Comparison of ENCODE assay signal across 8 cellular contexts in genomic region chr6:145813285-145814034, GRCh38. TPM values are rescaled to one million over a fixed set of nuclear protein-coding genes. Genes with fewer than 3 reads are reported as not detected.
DNase-seq lines count a peak whose midpoint lies in the region; ATAC-seq and TF ChIP-seq lines count a peak whose summit lies in the region.

No MANE protein-coding gene starts in this region.

- H3K27me3 ChIP-seq in CD4-positive, CD25-positive, alpha-beta regulatory T cell (ENCODE audit: control insufficient read depth, insufficient read depth, low read length): no peaks in the 10 kb centered on the region
- H3K27me3 ChIP-seq in GM23248 (replicated peaks; ENCODE audit: insufficient read depth) (no peaks in the 10 kb centered on the region), PC-3 (ENCODE audit: low read length) (no peaks in the 10 kb centered on the region)

- peaks cover 32% of the 10 kb centered on the region for H3K4me1 ChIP-seq in CD4-positive, CD25-positive, alpha-beta regulatory T cell (ENCODE audit: control insufficient read depth, insufficient read depth, low read length, poor library complexity, severe bottlenecking)
- peaks cover 48% of the 10 kb centered on the region for H3K4me1 ChIP-seq in GM23248 (ENCODE audit: insufficient read depth)
- peaks cover 33% of the 10 kb centered on the region for H3K4me1 ChIP-seq in PC-3 (ENCODE audit: insufficient read depth, low read length)

- in situ Hi-C loops in GM23248 (cut with MboI): no loop called here

- H3K4me1 Mint-ChIP-seq in CD4-positive, CD25-positive, alpha-beta regulatory T cell: peaks cover 40 to 65% (median 55%) of the 10 kb centered on the region in 4 donors

- H2AFZ ChIP-seq in GM23248 (peak overlapping the region; percentile 99), PC-3 (ENCODE audit: low read length) (peak overlapping the region; percentile 56; the same call in 1 of the 2 replicates)

- H4K20me1 ChIP-seq in GM23248 (ENCODE audit: insufficient read depth) (peaks cover 3% of the 10 kb centered on the region; the same call in 1 of the 2 replicates), PC-3 (ENCODE audit: low read length) (peaks cover 34% of the 10 kb centered on the region)

- peak overlapping the region; percentile 97 for H3K4me2 ChIP-seq in GM23248 (ENCODE audit: unreplicated experiment)
- peak overlapping the region; percentile 98 for H3K4me2 ChIP-seq in PC-3 (ENCODE audit: low read length)

- TSS peak; percentile 46 for BruUV-seq in PC-3 (replicated peaks; lab: Mats Ljungman, UMichigan)

- intact Hi-C loops in PC-3 (cut with micrococcal nuclease): loop anchor here (1.0 to 2.0 kb wide), 2 partner anchors 73 to 79 kb away; partner anchors contain the start of gene EPM2A

- POLR2A ChIA-PET in PC-3 (lab: Charles Lee; ENCODE audit: unreplicated experiment): no interaction called here

- H3K9me2 ChIP-seq in GM23248 (ENCODE audit: insufficient read depth) (no peaks in the 10 kb centered on the region), PC-3 (replicated peaks; ENCODE audit: low read length) (no peaks in the 10 kb centered on the region)

- H3K79me2 ChIP-seq in GM23248 (ENCODE audit: insufficient read depth) (peaks cover 68% of the 10 kb centered on the region), PC-3 (ENCODE audit: low read length) (peaks cover 57% of the 10 kb centered on the region)

- H3K4me3 ChIP-seq in CD4-positive, CD25-positive, alpha-beta regulatory T cell (ENCODE audit: low read depth, low read length): peak overlapping the region; percentile 92
- H3K4me3 ChIP-seq in GM23248 (peak overlapping the region; percentile 92), PC-3 (ENCODE audit: low read length) (peak overlapping the region; percentile 82)

- no peaks in the 10 kb centered on the region for H3K36me3 Mint-ChIP-seq in CD4-positive, CD25-positive, alpha-beta regulatory T cell

- H3K9ac ChIP-seq in GM23248 (peak overlapping the region; percentile 90), PC-3 (ENCODE audit: low read length) (peak overlapping the region; percentile 79)

- no peak for ATAC-seq in CD4-positive, CD25-positive, alpha-beta regulatory T cell (ENCODE audit: low read depth in 2 of 2)
- ATAC-seq in PC-3: peak; percentile 45

- no peaks in the 10 kb centered on the region for H3K9me3 ChIP-seq in CD4-positive, CD25-positive, alpha-beta regulatory T cell (ENCODE audit: control insufficient read depth in 2 of 2, low read length in 2 of 2)
- no peaks in the 10 kb centered on the region for H3K9me3 ChIP-seq in GM23248 (ENCODE audit: low read depth)
- no peaks in the 10 kb centered on the region for H3K9me3 ChIP-seq in PC-3 (ENCODE audit: low read length)

- peak overlapping the region; percentile 52 to 77 (median 71) for H3K27ac Mint-ChIP-seq in CD4-positive, CD25-positive, alpha-beta regulatory T cell

- peak overlapping the region; percentile 81 to 96 (median 88) for H3K4me3 Mint-ChIP-seq in CD4-positive, CD25-positive, alpha-beta regulatory T cell

- H3F3A ChIP-seq in GM23248 (ENCODE audit: insufficient read depth): peaks cover 19% of the 10 kb centered on the region
- H3F3A ChIP-seq in PC-3 (ENCODE audit: low read length, unreplicated experiment): no peaks in the 10 kb centered on the region

- H3K9me3 Mint-ChIP-seq in CD4-positive, CD25-positive, alpha-beta regulatory T cell: peaks cover 0 to under 1% (median 0%) of the 10 kb centered on the region in 7 donors

- peak in 2 of 3 donors; percentile 1 to 20 for DNase-seq in CD4-positive, CD25-positive, alpha-beta regulatory T cell
- DNase-seq in GM23248: peak; percentile 86
- peak; percentile 72 for DNase-seq in PC-3
- DNase-seq in dedifferentiated amniotic fluid mesenchymal stem cell (ENCODE audit: extremely low spot score): peak; percentile 52
- DNase-seq in midbrain (lab: John Stamatoyannopoulos, UW): peak; percentile 28
- no peak for DNase-seq in ecto neural progenitor cell (ENCODE audit: low spot score)
- no peak for DNase-seq in NCI-H69 (lab: John Stamatoyannopoulos, UW)
- DNase-seq in HuH-7.5 (ENCODE audit: low spot score): no peak

- no peak for TF ChIP-seq CTCF in PC-3 (conservative IDR thresholded peaks at IDR 0.05; ENCODE audit: low read depth, low read length)

- H3K36me3 ChIP-seq in CD4-positive, CD25-positive, alpha-beta regulatory T cell (ENCODE audit: control insufficient read depth, insufficient read depth, low read length): no peaks in the 10 kb centered on the region
- no peaks in the 10 kb centered on the region; the same call in 1 of the 2 replicates for H3K36me3 ChIP-seq in GM23248 (ENCODE audit: low read depth)
- H3K36me3 ChIP-seq in PC-3 (ENCODE audit: low read depth, low read length): 0 out of 2 replicates have a peak, but pooled peaks cover 3% of the 10 kb centered on the region

- CTCF ChIA-PET in PC-3 (lab: Charles Lee): no interaction called here

- peak overlapping the region; percentile 83 for H3K27ac ChIP-seq in CD4-positive, CD25-positive, alpha-beta regulatory T cell (ENCODE audit: insufficient read depth, low read length, poor library complexity, severe bottlenecking)
- H3K27ac ChIP-seq in GM23248 (peak overlapping the region; percentile 96), PC-3 (ENCODE audit: low read length) (peak overlapping the region; percentile 63)

- WGBS in GM23248 (ENCODE audit: low coverage in 1 of 2, low lambda C conversion rate in 2 of 2, missing lambda C conversion rate in 2 of 2), 2 experiments: 5% methylated on average over 12 of the region's 12 CpGs

- H3K27me3 Mint-ChIP-seq in CD4-positive, CD25-positive, alpha-beta regulatory T cell: no peaks in the 10 kb centered on the region

RNA-seq across cellular contexts. Expression of gene FBXO30, which starts 1.1 kb away (rescaled TPM):
- 4.1 TPM for total RNA-seq in CD4-positive, CD25-positive, alpha-beta regulatory T cell
- polyA plus RNA-seq in CD4-positive, CD25-positive, alpha-beta regulatory T cell: 1 to 10 TPM in 3 of 4 donors, under 1 TPM in 1; 0.99 to 1.8 (median 1.3) TPM
- total RNA-seq in GM23248 (2014; rRNA removed; shearing (Covaris generic)): 9.4 and 12.6 TPM in 2 replicates
- polyA plus RNA-seq in GM23248 (2016; fragmentation: Nextera tagmentation; extraction: Ambion mirVana): 7.4 and 8.5 TPM in 2 replicates
- total RNA-seq in PC-3 (2014; rRNA removed): 2.5 and 3.1 TPM in 2 replicates

Comparison
In these comparisons a context has a peak if more than half of its experiments do, and no peak if none do; other contexts are left out.
1. DNase-seq: peak in CD4-positive, CD25-positive, alpha-beta regulatory T cell (2 of 3), GM23248 (single experiment), PC-3 (single experiment), dedifferentiated amniotic fluid mesenchymal stem cell (single experiment) and midbrain (single experiment); none in ecto neural progenitor cell (single experiment), NCI-H69 (single experiment) and HuH-7.5 (single experiment).
2. Peak in every context shown above with its lines, with median percentiles within 50 percentile points of each other: H3K27ac ChIP-seq and H3K4me3 ChIP-seq.